11 cellular contexts compared by ENCODE assay signal in genomic region chr9:131628821-131629197, GRCh38.
DNase-seq lines count a peak whose midpoint lies in the region; ATAC-seq and TF ChIP-seq lines count a peak whose summit lies in the region.
"Had no signal": no experiment of that assay in that cellular context is flagged by ENCODE, and none has a peak within 500 bp of the region (broad histone marks: within the 10 kb centered on the region; RNA-seq: fewer than 3 reads in every experiment).

No MANE protein-coding gene starts in this region.

- intact Hi-C loops in CD8-positive, alpha-beta T cell (cut with DNase I, micrococcal nuclease): loop anchor here (2.0 to 5.0 kb wide), 2 partner anchors 37 to 48 kb away; no protein-coding TSS in a partner anchor
- intact Hi-C loops in gastrocnemius medialis (cut with DNase I; ENCODE audit: low total_unique reads): loop anchor here (1.0 kb wide), 1 partner anchor 21 kb away; no protein-coding TSS in a partner anchor

- H3K4me3 Mint-ChIP-seq in CD8-positive, alpha-beta T cell: peak overlapping the region; percentile 53

- CTCF ChIA-PET in CD8-positive, alpha-beta T cell (lab: Charles Lee): interaction anchor here (1.0 to 3.2 kb wide), 5 partner anchors 99 to 116 kb away, joined by 3 to 10 read pairs (median 4); partner anchors contain the start of gene RAPGEF1
- CTCF ChIA-PET in RWPE1 (lab: Yijun Ruan, JAX): interaction anchor here (1.0 kb wide), 1 partner anchor 37 kb away, joined by 3 read pairs; no protein-coding TSS in a partner anchor

- TF ChIP-seq CTCF in CD8-positive, alpha-beta T cell (IDR thresholded peaks at IDR 0.05): no peak
- TF ChIP-seq CTCF in RWPE1 (conservative IDR thresholded peaks at IDR 0.05; ENCODE audit: low read depth) (no peak), gastrocnemius medialis (IDR thresholded peaks at IDR 0.05 in 4 of 5, conservative IDR thresholded peaks at IDR 0.05 in 1 of 5) (no peak)

- DNase-seq in CD8-positive, alpha-beta T cell: no peak
- no peak for DNase-seq in RWPE1 (ENCODE audit: low spot score)
- DNase-seq in effector memory CD4-positive, alpha-beta T cell: no peak
- no peak for DNase-seq in gastrocnemius medialis
- DNase-seq in islet precursor cell: no peak
- DNase-seq in glomerular visceral epithelial cell (ENCODE audit: extremely low spot score): no peak
- no peak for DNase-seq in midbrain (lab: John Stamatoyannopoulos, UW)
- DNase-seq in activated gamma-delta T cell treated with Interleukin-2 at 50 U/mL for 16 hours: no peak
- DNase-seq: GF-D8, mesendoderm had no signal

- in situ Hi-C loops in gastrocnemius medialis (cut with MboI; ENCODE audit: low sequenced_read_pairs in 4 of 4): no loop called here

- H3K4me1 Mint-ChIP-seq in CD8-positive, alpha-beta T cell (ENCODE audit: low read depth): peaks cover 37% of the 10 kb centered on the region

- no peak for TF ChIP-seq POLR2A in gastrocnemius medialis (IDR thresholded peaks at IDR 0.05)

- peaks cover 77% of the 10 kb centered on the region for H3K36me3 Mint-ChIP-seq in CD8-positive, alpha-beta T cell

- no peaks in the 10 kb centered on the region for H3K27me3 Mint-ChIP-seq in CD8-positive, alpha-beta T cell (ENCODE audit: low read depth)

- H3K36me3 ChIP-seq in CD8-positive, alpha-beta T cell (ENCODE audit: insufficient read depth, low read length): peaks cover 16% of the 10 kb centered on the region
- H3K36me3 ChIP-seq in effector memory CD4-positive, alpha-beta T cell (ENCODE audit: control insufficient read depth, insufficient read depth, low read length): peaks cover 43% of the 10 kb centered on the region
- H3K36me3 ChIP-seq in gastrocnemius medialis: peaks cover 0 to 21% of the 10 kb centered on the region in 2 donors

- H3K27ac Mint-ChIP-seq in CD8-positive, alpha-beta T cell: peak overlapping the region; percentile 93

- peaks cover 27% of the 10 kb centered on the region for H3K4me1 ChIP-seq in CD8-positive, alpha-beta T cell (ENCODE audit: insufficient read depth, low read length)
- peaks cover 8% of the 10 kb centered on the region for H3K4me1 ChIP-seq in effector memory CD4-positive, alpha-beta T cell (ENCODE audit: control insufficient read depth, insufficient read depth, low read length, poor library complexity, severe bottlenecking)
- H3K4me1 ChIP-seq in gastrocnemius medialis: peaks cover 52 to 53% of the 10 kb centered on the region in 2 donors

- POLR2A ChIA-PET in CD8-positive, alpha-beta T cell (lab: Charles Lee): interaction anchor here (0.9 to 1.6 kb wide), 3 partner anchors 43 to 102 kb away, joined by 3 to 5 read pairs (median 3); no protein-coding TSS in a partner anchor
- POLR2A ChIA-PET in RWPE1 (lab: Yijun Ruan, JAX; ENCODE audit: low non-redundant PET): no interaction called here

- no peaks in the 10 kb centered on the region for H3K9me3 ChIP-seq in CD8-positive, alpha-beta T cell (ENCODE audit: low read length)
- H3K9me3 ChIP-seq in effector memory CD4-positive, alpha-beta T cell (ENCODE audit: control insufficient read depth, low read length): no peaks in the 10 kb centered on the region
- no peaks in the 10 kb centered on the region for H3K9me3 ChIP-seq in gastrocnemius medialis

- H3K27ac ChIP-seq in CD8-positive, alpha-beta T cell (ENCODE audit: low read depth, low read length): peak overlapping the region; percentile 77
- H3K27ac ChIP-seq in RWPE1 (peak overlapping the region; percentile 15), gastrocnemius medialis (peak overlapping the region; percentile 88 to 93 (median 90))
- H3K27ac ChIP-seq in effector memory CD4-positive, alpha-beta T cell (ENCODE audit: insufficient read depth, low read length, poor library complexity, severe bottlenecking): peak overlapping the region; percentile 68
- H3K27ac ChIP-seq: epithelial cell of prostate had no signal

- H3K4me3 ChIP-seq in CD8-positive, alpha-beta T cell (ENCODE audit: low read depth, low read length): no peak overlapping the region
- H3K4me3 ChIP-seq in effector memory CD4-positive, alpha-beta T cell (ENCODE audit: insufficient read depth, low read depth, low read length, poor library complexity, severe bottlenecking): no peak overlapping the region
- H3K4me3 ChIP-seq in gastrocnemius medialis: no peak overlapping the region

- H3K9me3 Mint-ChIP-seq in CD8-positive, alpha-beta T cell: no peaks in the 10 kb centered on the region

- ATAC-seq in CD8-positive, alpha-beta T cell: no peak
- no peak for ATAC-seq in gastrocnemius medialis

- no peaks in the 10 kb centered on the region for H3K27me3 ChIP-seq in CD8-positive, alpha-beta T cell (ENCODE audit: insufficient read depth, low read length)
- no peaks in the 10 kb centered on the region for H3K27me3 ChIP-seq in effector memory CD4-positive, alpha-beta T cell (replicated peaks; ENCODE audit: control insufficient read depth, insufficient read depth, low read length, poor library complexity, severe bottlenecking)
- no peaks in the 10 kb centered on the region for H3K27me3 ChIP-seq in gastrocnemius medialis

Comparison
In these comparisons a context has a peak if more than half of its experiments do, and no peak if none do; other contexts are left out.
1. H3K27ac ChIP-seq: peak in every context shown above with its lines; median percentile 90 in gastrocnemius medialis; 77 in CD8-positive, alpha-beta T cell; 68 in effector memory CD4-positive, alpha-beta T cell; 15 in RWPE1.